In genomic region chr3:32106132-32106928, GRCh38 we compare ENCODE assay signal across 1 cellular context.
A peak's percentile ranks its signal among the peaks of the same experiment; 100 is the strongest.
TF ChIP-seq lines count a peak whose summit lies in the region.

GPD1L (plus strand) TSS chr3:32106620; CDS start chr3:32106712, 92 bp downstream.

TF ChIP-seq in GM12878, 131 proteins besides CTCF, POLR2A, EP300 and RAD21 (continued from another document and continues in another):
- TF ChIP-seq MYB (IDR thresholded peaks at IDR 0.05; ENCODE audit: borderline replicate concordance, low read depth, low read length) (no peak), ZNF207 (IDR thresholded peaks at IDR 0.05; ENCODE audit: borderline replicate concordance) (peak; percentile 63; the same call in 1 of the 2 replicates), CBFB (IDR thresholded peaks at IDR 0.05; ENCODE audit: low read depth) (no peak), SMC3 (IDR thresholded peaks at IDR 0.05; ENCODE audit: borderline replicate concordance, low read length) (no peak), CBX5 (IDR thresholded peaks at IDR 0.05; ENCODE audit: low read depth) (no peak), MYC (IDR thresholded peaks at IDR 0.05; ENCODE audit: insufficient read depth, insufficient read length, insufficient replicate concordance, low read length, severe bottlenecking) (no peak), ZNF274 (IDR thresholded peaks at IDR 0.05; ENCODE audit: insufficient read depth, insufficient read length) (no peak), NR2F1 (conservative IDR thresholded peaks at IDR 0.05) (peak; percentile 66), ZNF384 (IDR thresholded peaks at IDR 0.05; ENCODE audit: borderline replicate concordance, low read depth, low read length) (no peak), MEF2B (IDR thresholded peaks at IDR 0.05; ENCODE audit: partially characterized antibody, poor library complexity, severe bottlenecking) (no peak), LARP7 (IDR thresholded peaks at IDR 0.05) (peak; percentile 72), JUND (IDR thresholded peaks at IDR 0.05; ENCODE audit: low read depth, low read length) (no peak), POLR2AphosphoS2 (IDR thresholded peaks at IDR 0.05; ENCODE audit: low read depth, low read length) (no peak), NRF1 (conservative IDR thresholded peaks at IDR 0.05; ENCODE audit: low read depth, low read length) (peak; percentile 58), SUZ12 (IDR thresholded peaks at IDR 0.05; ENCODE audit: unreplicated experiment) (no peak), SPI1 (IDR thresholded peaks at IDR 0.05; ENCODE audit: borderline replicate concordance, insufficient read depth, low read depth, low read length) (no peak), YBX1 (IDR thresholded peaks at IDR 0.05) (no peak), ZNF217 (IDR thresholded peaks at IDR 0.05) (0 out of 2 replicates have a peak, but pooled peaks have one; percentile 56), PBX3 (IDR thresholded peaks at IDR 0.05; ENCODE audit: insufficient replicate concordance, low read depth, low read length) (no peak), CUX1 (IDR thresholded peaks at IDR 0.05; ENCODE audit: insufficient replicate concordance, low read depth, low read length) (no peak), ATF2 (IDR thresholded peaks at IDR 0.05; ENCODE audit: low read length) (no peak), IRF4 (IDR thresholded peaks at IDR 0.05; ENCODE audit: low read depth, low read length) (no peak), TCF7 (IDR thresholded peaks at IDR 0.05; ENCODE audit: borderline replicate concordance) (no peak), YY1 (IDR thresholded peaks at IDR 0.05; ENCODE audit: low read depth, low read length) (peak; percentile 73; the same call in 1 of the 2 replicates), SRF (IDR thresholded peaks at IDR 0.05; ENCODE audit: low read depth in 2 of 2, low read length in 2 of 2) (no peak), POU2F2 (IDR thresholded peaks at IDR 0.05; ENCODE audit: borderline replicate concordance, low read depth, low read length) (no peak), MLLT1 (IDR thresholded peaks at IDR 0.05) (no peak), MTA3 (IDR thresholded peaks at IDR 0.05; ENCODE audit: borderline replicate concordance, low read length) (no peak), POLR2AphosphoS5 (IDR thresholded peaks at IDR 0.05; ENCODE audit: low read length) (no peak)
- TF ChIP-seq, protein P1, sequence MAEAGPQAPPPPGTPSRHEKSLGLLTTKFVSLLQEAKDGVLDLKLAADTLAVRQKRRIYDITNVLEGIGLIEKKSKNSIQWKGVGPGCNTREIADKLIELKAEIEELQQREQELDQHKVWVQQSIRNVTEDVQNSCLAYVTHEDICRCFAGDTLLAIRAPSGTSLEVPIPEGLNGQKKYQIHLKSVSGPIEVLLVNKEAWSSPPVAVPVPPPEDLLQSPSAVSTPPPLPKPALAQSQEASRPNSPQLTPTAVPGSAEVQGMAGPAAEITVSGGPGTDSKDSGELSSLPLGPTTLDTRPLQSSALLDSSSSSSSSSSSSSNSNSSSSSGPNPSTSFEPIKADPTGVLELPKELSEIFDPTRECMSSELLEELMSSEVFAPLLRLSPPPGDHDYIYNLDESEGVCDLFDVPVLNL (IDR thresholded peaks at IDR 0.05; ENCODE audit: low read depth, low read length): no peak
- TF ChIP-seq, protein P2, sequence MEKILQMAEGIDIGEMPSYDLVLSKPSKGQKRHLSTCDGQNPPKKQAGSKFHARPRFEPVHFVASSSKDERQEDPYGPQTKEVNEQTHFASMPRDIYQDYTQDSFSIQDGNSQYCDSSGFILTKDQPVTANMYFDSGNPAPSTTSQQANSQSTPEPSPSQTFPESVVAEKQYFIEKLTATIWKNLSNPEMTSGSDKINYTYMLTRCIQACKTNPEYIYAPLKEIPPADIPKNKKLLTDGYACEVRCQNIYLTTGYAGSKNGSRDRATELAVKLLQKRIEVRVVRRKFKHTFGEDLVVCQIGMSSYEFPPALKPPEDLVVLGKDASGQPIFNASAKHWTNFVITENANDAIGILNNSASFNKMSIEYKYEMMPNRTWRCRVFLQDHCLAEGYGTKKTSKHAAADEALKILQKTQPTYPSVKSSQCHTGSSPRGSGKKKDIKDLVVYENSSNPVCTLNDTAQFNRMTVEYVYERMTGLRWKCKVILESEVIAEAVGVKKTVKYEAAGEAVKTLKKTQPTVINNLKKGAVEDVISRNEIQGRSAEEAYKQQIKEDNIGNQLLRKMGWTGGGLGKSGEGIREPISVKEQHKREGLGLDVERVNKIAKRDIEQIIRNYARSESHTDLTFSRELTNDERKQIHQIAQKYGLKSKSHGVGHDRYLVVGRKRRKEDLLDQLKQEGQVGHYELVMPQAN (conservative IDR thresholded peaks at IDR 0.05): peak; percentile 82
- TF ChIP-seq, protein P3, sequence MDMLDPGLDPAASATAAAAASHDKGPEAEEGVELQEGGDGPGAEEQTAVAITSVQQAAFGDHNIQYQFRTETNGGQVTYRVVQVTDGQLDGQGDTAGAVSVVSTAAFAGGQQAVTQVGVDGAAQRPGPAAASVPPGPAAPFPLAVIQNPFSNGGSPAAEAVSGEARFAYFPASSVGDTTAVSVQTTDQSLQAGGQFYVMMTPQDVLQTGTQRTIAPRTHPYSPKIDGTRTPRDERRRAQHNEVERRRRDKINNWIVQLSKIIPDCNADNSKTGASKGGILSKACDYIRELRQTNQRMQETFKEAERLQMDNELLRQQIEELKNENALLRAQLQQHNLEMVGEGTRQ (IDR thresholded peaks at IDR 0.05; ENCODE audit: borderline replicate concordance, low read depth, low read length): no peak
- TF ChIP-seq, protein P4, sequence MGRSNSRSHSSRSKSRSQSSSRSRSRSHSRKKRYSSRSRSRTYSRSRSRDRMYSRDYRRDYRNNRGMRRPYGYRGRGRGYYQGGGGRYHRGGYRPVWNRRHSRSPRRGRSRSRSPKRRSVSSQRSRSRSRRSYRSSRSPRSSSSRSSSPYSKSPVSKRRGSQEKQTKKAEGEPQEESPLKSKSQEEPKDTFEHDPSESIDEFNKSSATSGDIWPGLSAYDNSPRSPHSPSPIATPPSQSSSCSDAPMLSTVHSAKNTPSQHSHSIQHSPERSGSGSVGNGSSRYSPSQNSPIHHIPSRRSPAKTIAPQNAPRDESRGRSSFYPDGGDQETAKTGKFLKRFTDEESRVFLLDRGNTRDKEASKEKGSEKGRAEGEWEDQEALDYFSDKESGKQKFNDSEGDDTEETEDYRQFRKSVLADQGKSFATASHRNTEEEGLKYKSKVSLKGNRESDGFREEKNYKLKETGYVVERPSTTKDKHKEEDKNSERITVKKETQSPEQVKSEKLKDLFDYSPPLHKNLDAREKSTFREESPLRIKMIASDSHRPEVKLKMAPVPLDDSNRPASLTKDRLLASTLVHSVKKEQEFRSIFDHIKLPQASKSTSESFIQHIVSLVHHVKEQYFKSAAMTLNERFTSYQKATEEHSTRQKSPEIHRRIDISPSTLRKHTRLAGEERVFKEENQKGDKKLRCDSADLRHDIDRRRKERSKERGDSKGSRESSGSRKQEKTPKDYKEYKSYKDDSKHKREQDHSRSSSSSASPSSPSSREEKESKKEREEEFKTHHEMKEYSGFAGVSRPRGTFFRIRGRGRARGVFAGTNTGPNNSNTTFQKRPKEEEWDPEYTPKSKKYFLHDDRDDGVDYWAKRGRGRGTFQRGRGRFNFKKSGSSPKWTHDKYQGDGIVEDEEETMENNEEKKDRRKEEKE (IDR thresholded peaks at IDR 0.05): no peak
- TF ChIP-seq, protein P5, sequence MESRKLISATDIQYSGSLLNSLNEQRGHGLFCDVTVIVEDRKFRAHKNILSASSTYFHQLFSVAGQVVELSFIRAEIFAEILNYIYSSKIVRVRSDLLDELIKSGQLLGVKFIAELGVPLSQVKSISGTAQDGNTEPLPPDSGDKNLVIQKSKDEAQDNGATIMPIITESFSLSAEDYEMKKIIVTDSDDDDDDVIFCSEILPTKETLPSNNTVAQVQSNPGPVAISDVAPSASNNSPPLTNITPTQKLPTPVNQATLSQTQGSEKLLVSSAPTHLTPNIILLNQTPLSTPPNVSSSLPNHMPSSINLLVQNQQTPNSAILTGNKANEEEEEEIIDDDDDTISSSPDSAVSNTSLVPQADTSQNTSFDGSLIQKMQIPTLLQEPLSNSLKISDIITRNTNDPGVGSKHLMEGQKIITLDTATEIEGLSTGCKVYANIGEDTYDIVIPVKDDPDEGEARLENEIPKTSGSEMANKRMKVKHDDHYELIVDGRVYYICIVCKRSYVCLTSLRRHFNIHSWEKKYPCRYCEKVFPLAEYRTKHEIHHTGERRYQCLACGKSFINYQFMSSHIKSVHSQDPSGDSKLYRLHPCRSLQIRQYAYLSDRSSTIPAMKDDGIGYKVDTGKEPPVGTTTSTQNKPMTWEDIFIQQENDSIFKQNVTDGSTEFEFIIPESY (IDR thresholded peaks at IDR 0.05): no peak
